1 cellular context compared by ENCODE assay signal in genomic region chr20:4013041-4013440, GRCh38.
TF ChIP-seq lines count a peak whose summit lies in the region.

No MANE protein-coding gene starts in this region.

TF ChIP-seq in HepG2, 621 proteins besides CTCF, POLR2A, EP300 and RAD21:
- TF ChIP-seq GLMP (CRISPR knock-in tag; IDR thresholded peaks at IDR 0.05; ENCODE audit: borderline replicate concordance) (no peak), KLF13 (CRISPR knock-in tag; IDR thresholded peaks at IDR 0.05) (no peak), ZBTB38 (CRISPR knock-in tag; IDR thresholded peaks at IDR 0.05) (no peak), EED (CRISPR knock-in tag; IDR thresholded peaks at IDR 0.05) (no peak), PHF8 (CRISPR knock-in tag; IDR thresholded peaks at IDR 0.05) (no peak), ZNF644 (CRISPR knock-in tag; IDR thresholded peaks at IDR 0.05; ENCODE audit: low read depth) (no peak), ZNF138 (CRISPR knock-in tag; IDR thresholded peaks at IDR 0.05; ENCODE audit: low read depth) (no peak), NR2C2 (CRISPR knock-in tag; IDR thresholded peaks at IDR 0.05; ENCODE audit: borderline replicate concordance) (no peak), KLF12 (CRISPR knock-in tag; IDR thresholded peaks at IDR 0.05; ENCODE audit: borderline replicate concordance) (no peak), GABPB1 (CRISPR knock-in tag; IDR thresholded peaks at IDR 0.05) (no peak)
- TF ChIP-seq, protein P1, sequence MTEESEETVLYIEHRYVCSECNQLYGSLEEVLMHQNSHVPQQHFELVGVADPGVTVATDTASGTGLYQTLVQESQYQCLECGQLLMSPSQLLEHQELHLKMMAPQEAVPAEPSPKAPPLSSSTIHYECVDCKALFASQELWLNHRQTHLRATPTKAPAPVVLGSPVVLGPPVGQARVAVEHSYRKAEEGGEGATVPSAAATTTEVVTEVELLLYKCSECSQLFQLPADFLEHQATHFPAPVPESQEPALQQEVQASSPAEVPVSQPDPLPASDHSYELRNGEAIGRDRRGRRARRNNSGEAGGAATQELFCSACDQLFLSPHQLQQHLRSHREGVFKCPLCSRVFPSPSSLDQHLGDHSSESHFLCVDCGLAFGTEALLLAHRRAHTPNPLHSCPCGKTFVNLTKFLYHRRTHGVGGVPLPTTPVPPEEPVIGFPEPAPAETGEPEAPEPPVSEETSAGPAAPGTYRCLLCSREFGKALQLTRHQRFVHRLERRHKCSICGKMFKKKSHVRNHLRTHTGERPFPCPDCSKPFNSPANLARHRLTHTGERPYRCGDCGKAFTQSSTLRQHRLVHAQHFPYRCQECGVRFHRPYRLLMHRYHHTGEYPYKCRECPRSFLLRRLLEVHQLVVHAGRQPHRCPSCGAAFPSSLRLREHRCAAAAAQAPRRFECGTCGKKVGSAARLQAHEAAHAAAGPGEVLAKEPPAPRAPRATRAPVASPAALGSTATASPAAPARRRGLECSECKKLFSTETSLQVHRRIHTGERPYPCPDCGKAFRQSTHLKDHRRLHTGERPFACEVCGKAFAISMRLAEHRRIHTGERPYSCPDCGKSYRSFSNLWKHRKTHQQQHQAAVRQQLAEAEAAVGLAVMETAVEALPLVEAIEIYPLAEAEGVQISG (CRISPR knock-in tag; IDR thresholded peaks at IDR 0.05), result no peak
- TF ChIP-seq, protein P2, sequence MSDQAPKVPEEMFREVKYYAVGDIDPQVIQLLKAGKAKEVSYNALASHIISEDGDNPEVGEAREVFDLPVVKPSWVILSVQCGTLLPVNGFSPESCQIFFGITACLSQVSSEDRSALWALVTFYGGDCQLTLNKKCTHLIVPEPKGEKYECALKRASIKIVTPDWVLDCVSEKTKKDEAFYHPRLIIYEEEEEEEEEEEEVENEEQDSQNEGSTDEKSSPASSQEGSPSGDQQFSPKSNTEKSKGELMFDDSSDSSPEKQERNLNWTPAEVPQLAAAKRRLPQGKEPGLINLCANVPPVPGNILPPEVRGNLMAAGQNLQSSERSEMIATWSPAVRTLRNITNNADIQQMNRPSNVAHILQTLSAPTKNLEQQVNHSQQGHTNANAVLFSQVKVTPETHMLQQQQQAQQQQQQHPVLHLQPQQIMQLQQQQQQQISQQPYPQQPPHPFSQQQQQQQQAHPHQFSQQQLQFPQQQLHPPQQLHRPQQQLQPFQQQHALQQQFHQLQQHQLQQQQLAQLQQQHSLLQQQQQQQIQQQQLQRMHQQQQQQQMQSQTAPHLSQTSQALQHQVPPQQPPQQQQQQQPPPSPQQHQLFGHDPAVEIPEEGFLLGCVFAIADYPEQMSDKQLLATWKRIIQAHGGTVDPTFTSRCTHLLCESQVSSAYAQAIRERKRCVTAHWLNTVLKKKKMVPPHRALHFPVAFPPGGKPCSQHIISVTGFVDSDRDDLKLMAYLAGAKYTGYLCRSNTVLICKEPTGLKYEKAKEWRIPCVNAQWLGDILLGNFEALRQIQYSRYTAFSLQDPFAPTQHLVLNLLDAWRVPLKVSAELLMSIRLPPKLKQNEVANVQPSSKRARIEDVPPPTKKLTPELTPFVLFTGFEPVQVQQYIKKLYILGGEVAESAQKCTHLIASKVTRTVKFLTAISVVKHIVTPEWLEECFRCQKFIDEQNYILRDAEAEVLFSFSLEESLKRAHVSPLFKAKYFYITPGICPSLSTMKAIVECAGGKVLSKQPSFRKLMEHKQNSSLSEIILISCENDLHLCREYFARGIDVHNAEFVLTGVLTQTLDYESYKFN (CRISPR knock-in tag; conservative IDR thresholded peaks at IDR 0.05), result no peak
- TF ChIP-seq, protein P3, sequence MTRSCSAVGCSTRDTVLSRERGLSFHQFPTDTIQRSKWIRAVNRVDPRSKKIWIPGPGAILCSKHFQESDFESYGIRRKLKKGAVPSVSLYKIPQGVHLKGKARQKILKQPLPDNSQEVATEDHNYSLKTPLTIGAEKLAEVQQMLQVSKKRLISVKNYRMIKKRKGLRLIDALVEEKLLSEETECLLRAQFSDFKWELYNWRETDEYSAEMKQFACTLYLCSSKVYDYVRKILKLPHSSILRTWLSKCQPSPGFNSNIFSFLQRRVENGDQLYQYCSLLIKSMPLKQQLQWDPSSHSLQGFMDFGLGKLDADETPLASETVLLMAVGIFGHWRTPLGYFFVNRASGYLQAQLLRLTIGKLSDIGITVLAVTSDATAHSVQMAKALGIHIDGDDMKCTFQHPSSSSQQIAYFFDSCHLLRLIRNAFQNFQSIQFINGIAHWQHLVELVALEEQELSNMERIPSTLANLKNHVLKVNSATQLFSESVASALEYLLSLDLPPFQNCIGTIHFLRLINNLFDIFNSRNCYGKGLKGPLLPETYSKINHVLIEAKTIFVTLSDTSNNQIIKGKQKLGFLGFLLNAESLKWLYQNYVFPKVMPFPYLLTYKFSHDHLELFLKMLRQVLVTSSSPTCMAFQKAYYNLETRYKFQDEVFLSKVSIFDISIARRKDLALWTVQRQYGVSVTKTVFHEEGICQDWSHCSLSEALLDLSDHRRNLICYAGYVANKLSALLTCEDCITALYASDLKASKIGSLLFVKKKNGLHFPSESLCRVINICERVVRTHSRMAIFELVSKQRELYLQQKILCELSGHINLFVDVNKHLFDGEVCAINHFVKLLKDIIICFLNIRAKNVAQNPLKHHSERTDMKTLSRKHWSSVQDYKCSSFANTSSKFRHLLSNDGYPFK (CRISPR knock-in tag; IDR thresholded peaks at IDR 0.05; ENCODE audit: borderline replicate concordance), result no peak
